In the genomic region with DNA sequence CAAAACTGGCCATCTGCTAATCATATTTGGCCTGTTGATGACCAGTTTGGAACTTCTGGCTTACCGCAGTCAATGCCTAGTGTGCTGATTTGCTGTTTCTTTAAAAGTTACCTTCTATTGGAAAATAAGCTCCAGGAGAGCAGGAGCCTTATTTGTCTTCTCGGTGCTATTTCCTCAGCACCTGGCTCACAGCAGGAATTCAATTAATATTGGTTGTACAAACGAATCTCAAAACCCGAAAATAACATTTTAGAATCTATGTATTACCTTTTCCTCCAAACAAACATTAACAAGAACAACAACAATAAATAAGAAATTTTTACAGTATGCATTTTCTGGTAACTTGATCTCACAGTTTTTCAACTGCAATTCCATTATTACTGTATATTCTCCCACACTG, we compare ENCODE assay signal across 19 cellular contexts.
DNase-seq lines count a peak whose midpoint lies in the region; ATAC-seq and TF ChIP-seq lines count a peak whose summit lies in the region.
"Had no signal": no experiment of that assay in that cellular context is flagged by ENCODE, and none has a peak within 500 bp of the region (broad histone marks: within the 10 kb centered on the region; RNA-seq: fewer than 3 reads in every experiment).

No MANE protein-coding gene starts in this region.

- 82 to 83% methylated on average over 4 of the region's 4 CpGs for WGBS in gastroesophageal sphincter (ENCODE audit: low coverage in 1 of 2), 2 donors
- WGBS in spleen, 5 donors, result 80 to 91% (median 89%) methylated on average over 4 of the region's 4 CpGs

- H2AFZ ChIP-seq in GM23338, result 0 out of 2 replicates have a peak overlapping the region, but pooled peaks have one; percentile 19

- H3K79me2 ChIP-seq in GM23338 (replicated peaks; ENCODE audit: insufficient read depth), result no peaks in the 10 kb centered on the region

- no peaks in the 10 kb centered on the region for H3F3A ChIP-seq in GM23338 (replicated peaks; ENCODE audit: low read depth)

- intact Hi-C loops in spleen (cut with DNase I; ENCODE audit: low total_unique reads), result no loop called here

- H3K9me2 ChIP-seq in GM23338 (ENCODE audit: insufficient read depth), result peaks cover 5% of the 10 kb centered on the region; the same call in 1 of the 2 replicates

- H3K27ac Mint-ChIP-seq in GM23338, result peak overlapping the region; percentile 52; the same call in 1 of the 2 replicates
- H3K27ac Mint-ChIP-seq: B cell; CD4-positive, CD25-positive, alpha-beta regulatory T cell; CD8-positive, alpha-beta T cell had no signal

- DNase-seq in NCI-H748 (lab: John Stamatoyannopoulos, UW; ENCODE audit: unreplicated experiment) (peak; percentile 47), NCI-H748 treated with DMSO at 0.1 percent for 48 hours (lab: John Stamatoyannopoulos, UW) (no peak), GM23338 (ENCODE audit: low spot score) (no peak), NCI-H69 (lab: John Stamatoyannopoulos, UW) (peak; percentile 45), spleen (no peak)
- DNase-seq: CD4-positive, CD25-positive, alpha-beta regulatory T cell; CD8-positive, alpha-beta T cell; DMS 273 treated with DMSO at 0.1 percent for 48 hours; DMS79; EL; GF-D8; GOT3 had no signal

- TF ChIP-seq POLR2A in gastroesophageal sphincter (IDR thresholded peaks at IDR 0.05) (no peak), GM18505 (IDR thresholded peaks at IDR 0.05; ENCODE audit: borderline replicate concordance, extremely low read depth, insufficient read depth, insufficient read length) (no peak), spleen (IDR thresholded peaks at IDR 0.05) (no peak)

- H3K4me1 Mint-ChIP-seq in GM23338, result peaks cover 22% of the 10 kb centered on the region; the same call in 2 of the 3 replicates
- H3K4me1 Mint-ChIP-seq: B cell; CD4-positive, CD25-positive, alpha-beta regulatory T cell had no signal

- no peaks in the 10 kb centered on the region for H3K9me3 ChIP-seq in gastroesophageal sphincter
- peaks cover 0 to 13% (median 0%) of the 10 kb centered on the region in 8 donors for H3K9me3 ChIP-seq in spleen
- H3K9me3 ChIP-seq: HAP-1 had no signal

- H3K27ac ChIP-seq in GM23338 (ENCODE audit: low read depth) (no peak overlapping the region), gastroesophageal sphincter (no peak overlapping the region), spleen (no peak overlapping the region)
- H3K27ac ChIP-seq: 22Rv1, BLaER1, C4-2B had no signal

- H3K27me3 ChIP-seq in GM23338 (ENCODE audit: insufficient read depth) (no peaks in the 10 kb centered on the region), gastroesophageal sphincter (no peaks in the 10 kb centered on the region), spleen (replicated peaks in 1 of 7) (no peaks in the 10 kb centered on the region)
- H3K27me3 ChIP-seq: BLaER1 had no signal

- no peak for TF ChIP-seq CTCF in GM23338 (conservative IDR thresholded peaks at IDR 0.05; ENCODE audit: low read depth in 2 of 2)
- no peak for TF ChIP-seq CTCF in gastroesophageal sphincter (IDR thresholded peaks at IDR 0.05)
- no peak for TF ChIP-seq CTCF in spleen (IDR thresholded peaks at IDR 0.05 in 8 of 11, conservative IDR thresholded peaks at IDR 0.05 in 3 of 11)

- no peak for ATAC-seq in GM23338
- no peak for ATAC-seq in gastroesophageal sphincter
- no peak for ATAC-seq in GM18505 (IDR thresholded peaks at IDR 0.05; ENCODE audit: unreplicated experiment)
- ATAC-seq: CD8-positive, alpha-beta T cell had no signal

- H3K4me1 ChIP-seq in GM23338 (ENCODE audit: insufficient read depth) (peaks cover 9% of the 10 kb centered on the region; the same call in 1 of the 2 replicates), gastroesophageal sphincter (peaks cover 0 to 6% (median 0%) of the 10 kb centered on the region in 3 donors), spleen (no peaks in the 10 kb centered on the region)
- H3K4me1 ChIP-seq: BLaER1, HAP-1 had no signal

- H3K4me3 Mint-ChIP-seq in GM23338, result no peak overlapping the region
- H3K4me3 Mint-ChIP-seq: B cell; CD4-positive, CD25-positive, alpha-beta regulatory T cell; CD8-positive, alpha-beta T cell had no signal

- H3K4me3 ChIP-seq in GM23338, result no peak overlapping the region
- H3K4me3 ChIP-seq in gastroesophageal sphincter, result no peak overlapping the region
- no peak overlapping the region for H3K4me3 ChIP-seq in spleen
- H3K4me3 ChIP-seq: BLaER1, HAP-1 had no signal

- no peak for TF ChIP-seq EP300 in gastroesophageal sphincter (IDR thresholded peaks at IDR 0.05)

- H3K36me3 Mint-ChIP-seq in GM23338 (ENCODE audit: low read depth), result no peaks in the 10 kb centered on the region; the same call in 2 of the 3 replicates
- H3K36me3 Mint-ChIP-seq: CD4-positive, CD25-positive, alpha-beta regulatory T cell; CD8-positive, alpha-beta T cell had no signal

- H3K27me3 Mint-ChIP-seq in GM23338 (ENCODE audit: insufficient read depth, low read depth, poor library complexity), result no peaks in the 10 kb centered on the region
- H3K27me3 Mint-ChIP-seq: B cell; CD4-positive, CD25-positive, alpha-beta regulatory T cell had no signal

- no peak overlapping the region for H3K4me2 ChIP-seq in GM23338
- H3K4me2 ChIP-seq: BLaER1 had no signal

- no peaks in the 10 kb centered on the region for H4K20me1 ChIP-seq in GM23338 (replicated peaks; ENCODE audit: insufficient read depth)
- H4K20me1 ChIP-seq: BLaER1 had no signal

- H3K36me3 ChIP-seq in GM23338 (ENCODE audit: insufficient read depth), result no peaks in the 10 kb centered on the region
- H3K36me3 ChIP-seq in gastroesophageal sphincter, result no peaks in the 10 kb centered on the region
- H3K36me3 ChIP-seq in spleen, result no peaks in the 10 kb centered on the region
- H3K36me3 ChIP-seq: BLaER1, HAP-1 had no signal

- no peaks in the 10 kb centered on the region; the same call in 1 of the 3 replicates for H3K9me3 Mint-ChIP-seq in GM23338

TF ChIP-seq in GM23338, 12 proteins besides CTCF, POLR2A, EP300 and RAD21 (continues in another document):
- TF ChIP-seq ZNF331 (CRISPR knock-in tag; IDR thresholded peaks at IDR 0.05; ENCODE audit: low read depth) (no peak), POLR2AphosphoS5 (IDR thresholded peaks at IDR 0.05; ENCODE audit: low read depth) (no peak), ZNF462 (CRISPR knock-in tag; IDR thresholded peaks at IDR 0.05) (no peak)

Comparison
In these comparisons a context has a peak if more than half of its experiments do, and no peak if none do; other contexts are left out.
1. DNase-seq: peak in NCI-H748 (single experiment) and NCI-H69 (single experiment); none in NCI-H748 treated with DMSO at 0.1 percent for 48 hours (single experiment), GM23338 (single experiment) and spleen (single experiment).